1 cellular context compared by ENCODE assay signal in the genomic region with DNA sequence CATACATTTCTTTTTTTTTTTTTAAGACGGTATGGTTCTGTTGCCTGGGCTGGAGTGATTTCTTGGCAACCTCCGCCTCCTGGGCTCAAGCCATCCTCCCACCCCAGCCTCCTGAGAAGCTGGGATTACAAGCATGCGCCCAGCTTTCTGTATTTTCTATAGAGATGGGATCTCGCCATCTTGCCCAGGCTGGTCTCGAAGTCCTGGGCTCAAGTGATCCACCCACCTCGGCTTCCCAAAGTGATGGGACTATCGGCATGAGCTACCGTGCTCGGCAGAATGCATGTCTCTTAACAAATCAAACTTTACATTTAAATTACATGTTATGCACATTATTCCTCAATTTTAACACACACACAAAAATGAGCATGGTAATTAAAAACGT.
TF ChIP-seq lines count a peak whose summit lies in the region.

No MANE protein-coding gene starts in this region.

TF ChIP-seq in H1, 55 proteins besides CTCF, POLR2A, EP300 and RAD21:
- TF ChIP-seq, protein P1, sequence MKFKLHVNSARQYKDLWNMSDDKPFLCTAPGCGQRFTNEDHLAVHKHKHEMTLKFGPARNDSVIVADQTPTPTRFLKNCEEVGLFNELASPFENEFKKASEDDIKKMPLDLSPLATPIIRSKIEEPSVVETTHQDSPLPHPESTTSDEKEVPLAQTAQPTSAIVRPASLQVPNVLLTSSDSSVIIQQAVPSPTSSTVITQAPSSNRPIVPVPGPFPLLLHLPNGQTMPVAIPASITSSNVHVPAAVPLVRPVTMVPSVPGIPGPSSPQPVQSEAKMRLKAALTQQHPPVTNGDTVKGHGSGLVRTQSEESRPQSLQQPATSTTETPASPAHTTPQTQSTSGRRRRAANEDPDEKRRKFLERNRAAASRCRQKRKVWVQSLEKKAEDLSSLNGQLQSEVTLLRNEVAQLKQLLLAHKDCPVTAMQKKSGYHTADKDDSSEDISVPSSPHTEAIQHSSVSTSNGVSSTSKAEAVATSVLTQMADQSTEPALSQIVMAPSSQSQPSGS (IDR thresholded peaks at IDR 0.05; ENCODE audit: low read length) = no peak
- TF ChIP-seq RFX5 (IDR thresholded peaks at IDR 0.05; ENCODE audit: borderline replicate concordance, low read depth, low read length) (no peak), CHD2 (IDR thresholded peaks at IDR 0.05; ENCODE audit: low read length) (no peak), GTF2F1 (IDR thresholded peaks at IDR 0.05; ENCODE audit: borderline replicate concordance, low read depth, low read length) (no peak), ASH2L (IDR thresholded peaks at IDR 0.05; ENCODE audit: low read length) (no peak), SP2 (IDR thresholded peaks at IDR 0.05; ENCODE audit: low read length) (no peak)
